ENCODE assay signal across 1 cellular context in genomic region chr5:138569759-138570158, GRCh38.
TF ChIP-seq lines count a peak whose summit lies in the region.

No MANE protein-coding gene starts in this region.

TF ChIP-seq in HepG2, 621 proteins besides CTCF, POLR2A, EP300 and RAD21:
- no peak for TF ChIP-seq ZSCAN9 (CRISPR knock-in tag; IDR thresholded peaks at IDR 0.05; ENCODE audit: borderline replicate concordance)
- no peak for TF ChIP-seq ZNF382 (CRISPR knock-in tag; IDR thresholded peaks at IDR 0.05; ENCODE audit: borderline replicate concordance)
- no peak for TF ChIP-seq ZNF746 (CRISPR knock-in tag; IDR thresholded peaks at IDR 0.05)
- TF ChIP-seq TRAFD1 (CRISPR knock-in tag; IDR thresholded peaks at IDR 0.05; ENCODE audit: borderline replicate concordance) = no peak
- no peak for TF ChIP-seq DR1 (CRISPR knock-in tag; IDR thresholded peaks at IDR 0.05)
- TF ChIP-seq RBFOX2 (IDR thresholded peaks at IDR 0.05; ENCODE audit: low read depth, low read length) = peak; percentile 60; the same call in 1 of the 2 replicates
